17 cellular contexts compared by ENCODE assay signal in the genomic region with DNA sequence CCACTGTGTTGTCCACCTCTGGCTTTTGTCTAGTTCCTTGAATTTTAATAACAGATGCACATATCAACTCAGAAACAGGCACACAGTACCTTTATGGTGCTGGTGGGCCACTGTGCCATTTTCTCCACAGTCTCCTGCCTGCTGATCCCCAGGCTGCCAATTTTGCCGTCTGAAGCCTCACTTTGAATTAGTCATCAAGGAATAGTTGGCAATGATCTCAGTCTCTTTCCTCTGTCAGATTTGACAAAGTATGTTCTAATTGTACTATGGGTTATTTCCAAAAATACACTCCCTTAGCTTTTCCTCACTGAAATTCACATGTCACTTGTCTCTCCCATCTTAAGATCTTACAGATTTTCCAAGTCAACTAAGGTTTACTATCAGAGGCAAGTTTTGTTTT.
DNase-seq lines count a peak whose midpoint lies in the region; ATAC-seq and TF ChIP-seq lines count a peak whose summit lies in the region.
"Had no signal": no experiment of that assay in that cellular context is flagged by ENCODE, and none has a peak within 500 bp of the region (broad histone marks: within the 10 kb centered on the region; RNA-seq: fewer than 3 reads in every experiment).

No MANE protein-coding gene starts in this region.

- no peak for TF ChIP-seq CTCF in astrocyte of the spinal cord (IDR thresholded peaks at IDR 0.05; ENCODE audit: low read depth, low read length)
- TF ChIP-seq CTCF in brain microvascular endothelial cell (IDR thresholded peaks at IDR 0.05; ENCODE audit: low read depth, low read length, missing control alignments) = no peak

- H3K27ac Mint-ChIP-seq in stimulated activated effector memory CD8-positive, alpha-beta T cell treated with anti-CD3 and anti-CD28 coated beads, Interleukin-12 subunit alpha, Interleukin-12 subunit beta, amount 100 ng/mL, for 72 hours = peak overlapping the region; percentile 6
- no peak overlapping the region for H3K27ac Mint-ChIP-seq in T-helper 2 cell treated with Interferon-gamma antibody and Interleukin-4, amounts not matched to agents 5 μg/mL and 100 μg/mL, for 36 hours
- H3K27ac Mint-ChIP-seq: T-helper 1 cell treated with Interleukin-12 subunit alpha and Interleukin-12 subunit beta and Interleukin-4 antibody, amounts not matched to agents 30 μg/mL and 1 μg/mL, for 36 hours had no signal

- no peaks in the 10 kb centered on the region for H3K36me3 Mint-ChIP-seq in stimulated activated effector memory CD8-positive, alpha-beta T cell treated with anti-CD3 and anti-CD28 coated beads, Interleukin-12 subunit alpha, Interleukin-12 subunit beta, amount 100 ng/mL, for 72 hours
- no peaks in the 10 kb centered on the region for H3K36me3 Mint-ChIP-seq in T-helper 2 cell treated with Interferon-gamma antibody and Interleukin-4, amounts not matched to agents 5 μg/mL and 100 μg/mL, for 36 hours (ENCODE audit: low read depth)

- H3K4me1 Mint-ChIP-seq in stimulated activated effector memory CD8-positive, alpha-beta T cell treated with anti-CD3 and anti-CD28 coated beads, Interleukin-12 subunit alpha, Interleukin-12 subunit beta, amount 100 ng/mL, for 72 hours = peaks cover 1% of the 10 kb centered on the region
- no peaks in the 10 kb centered on the region for H3K4me1 Mint-ChIP-seq in T-helper 2 cell treated with Interferon-gamma antibody and Interleukin-4, amounts not matched to agents 5 μg/mL and 100 μg/mL, for 36 hours (ENCODE audit: low read depth)

- H3K27me3 ChIP-seq in brain microvascular endothelial cell (replicated peaks) = no peaks in the 10 kb centered on the region
- H3K27me3 ChIP-seq: transverse colon had no signal

- no peak overlapping the region for H3K4me3 Mint-ChIP-seq in stimulated activated effector memory CD8-positive, alpha-beta T cell treated with anti-CD3 and anti-CD28 coated beads, Interleukin-12 subunit alpha, Interleukin-12 subunit beta, amount 100 ng/mL, for 72 hours
- H3K4me3 Mint-ChIP-seq in T-helper 2 cell treated with Interferon-gamma antibody and Interleukin-4, amounts not matched to agents 5 μg/mL and 100 μg/mL, for 36 hours = no peak overlapping the region
- H3K4me3 Mint-ChIP-seq: T-helper 1 cell treated with Interleukin-12 subunit alpha and Interleukin-12 subunit beta and Interleukin-4 antibody, amounts not matched to agents 30 μg/mL and 1 μg/mL, for 36 hours had no signal

- no peak for ATAC-seq in stimulated activated effector memory CD8-positive, alpha-beta T cell treated with anti-CD3 and anti-CD28 coated beads, Interleukin-12 subunit alpha, Interleukin-12 subunit beta, amount 100 ng/mL, for 72 hours
- no peak for ATAC-seq in GM18498 (IDR thresholded peaks at IDR 0.05; ENCODE audit: unreplicated experiment)
- ATAC-seq: activated CD4-positive, CD25-positive, alpha-beta regulatory T cell treated with anti-CD3 and anti-CD28 coated beads, Interleukin-2, amount 50 U/mL, for 24 hours; psoas muscle had no signal

- H3K4me3 ChIP-seq in astrocyte of the spinal cord (ENCODE audit: low read depth, low read length) (no peak overlapping the region), brain microvascular endothelial cell (ENCODE audit: low read depth, low read length) (no peak overlapping the region)
- H3K4me3 ChIP-seq: psoas muscle, transverse colon had no signal

- peak; percentile 44 for DNase-seq in HCEC 1CT
- peak; percentile 66 for DNase-seq in astrocyte of the spinal cord (ENCODE audit: low read depth, low spot score)
- DNase-seq in glomerular visceral epithelial cell (ENCODE audit: extremely low spot score) = peak; percentile 22
- no peak for DNase-seq in stimulated activated effector memory CD8-positive, alpha-beta T cell treated with anti-CD3 and anti-CD28 coated beads, Interleukin-12 subunit alpha, Interleukin-12 subunit beta, amount 100 ng/mL, for 72 hours (ENCODE audit: low spot score in 2 of 2)
- no peak for DNase-seq in T-helper 2 cell treated with Interferon-gamma antibody and Interleukin-4, amounts not matched to agents 5 μg/mL and 100 μg/mL, for 36 hours (ENCODE audit: low spot score)
- DNase-seq in brain microvascular endothelial cell = no peak
- no peak for DNase-seq in epidermal melanocyte (ENCODE audit: insufficient read length, low spot score)
- DNase-seq: foreskin melanocyte, MM.1S, NCI-H2029, NCI-H526 treated with DMSO at 0.1 percent for 48 hours, psoas muscle, RPMI8226, transverse colon had no signal

- in situ Hi-C loops in astrocyte of the spinal cord (cut with HindIII; ENCODE audit: low sequenced_read_pairs) (no loop called here), brain microvascular endothelial cell (cut with HindIII; ENCODE audit: low pct_ligation_motif_present, low sequenced_read_pairs) (no loop called here)

- no peaks in the 10 kb centered on the region for H3K36me3 ChIP-seq in brain microvascular endothelial cell (replicated peaks)

- peaks cover 2% of the 10 kb centered on the region for H3K27me3 Mint-ChIP-seq in T-helper 2 cell treated with Interferon-gamma antibody and Interleukin-4, amounts not matched to agents 5 μg/mL and 100 μg/mL, for 36 hours (ENCODE audit: low read depth)

- H3K9me3 Mint-ChIP-seq in stimulated activated effector memory CD8-positive, alpha-beta T cell treated with anti-CD3 and anti-CD28 coated beads, Interleukin-12 subunit alpha, Interleukin-12 subunit beta, amount 100 ng/mL, for 72 hours = no peaks in the 10 kb centered on the region
- peaks cover 3% of the 10 kb centered on the region for H3K9me3 Mint-ChIP-seq in T-helper 2 cell treated with Interferon-gamma antibody and Interleukin-4, amounts not matched to agents 5 μg/mL and 100 μg/mL, for 36 hours

- no peak overlapping the region for H3K27ac ChIP-seq in brain microvascular endothelial cell
- H3K27ac ChIP-seq: psoas muscle had no signal

Comparison
In these comparisons a context has a peak if more than half of its experiments do, and no peak if none do; other contexts are left out.
1. DNase-seq: peak in HCEC 1CT (single experiment), astrocyte of the spinal cord (single experiment) and glomerular visceral epithelial cell (single experiment); none in stimulated activated effector memory CD8-positive, alpha-beta T cell treated with anti-CD3 and anti-CD28 coated beads, Interleukin-12 subunit alpha, Interleukin-12 subunit beta, amount 100 ng/mL, for 72 hours (0 of 2), T-helper 2 cell treated with Interferon-gamma antibody and Interleukin-4, amounts not matched to agents 5 μg/mL and 100 μg/mL, for 36 hours (single experiment), brain microvascular endothelial cell (single experiment) and epidermal melanocyte (single experiment).